Comparison of ENCODE assay signal across 1 cellular context in the genomic region with DNA sequence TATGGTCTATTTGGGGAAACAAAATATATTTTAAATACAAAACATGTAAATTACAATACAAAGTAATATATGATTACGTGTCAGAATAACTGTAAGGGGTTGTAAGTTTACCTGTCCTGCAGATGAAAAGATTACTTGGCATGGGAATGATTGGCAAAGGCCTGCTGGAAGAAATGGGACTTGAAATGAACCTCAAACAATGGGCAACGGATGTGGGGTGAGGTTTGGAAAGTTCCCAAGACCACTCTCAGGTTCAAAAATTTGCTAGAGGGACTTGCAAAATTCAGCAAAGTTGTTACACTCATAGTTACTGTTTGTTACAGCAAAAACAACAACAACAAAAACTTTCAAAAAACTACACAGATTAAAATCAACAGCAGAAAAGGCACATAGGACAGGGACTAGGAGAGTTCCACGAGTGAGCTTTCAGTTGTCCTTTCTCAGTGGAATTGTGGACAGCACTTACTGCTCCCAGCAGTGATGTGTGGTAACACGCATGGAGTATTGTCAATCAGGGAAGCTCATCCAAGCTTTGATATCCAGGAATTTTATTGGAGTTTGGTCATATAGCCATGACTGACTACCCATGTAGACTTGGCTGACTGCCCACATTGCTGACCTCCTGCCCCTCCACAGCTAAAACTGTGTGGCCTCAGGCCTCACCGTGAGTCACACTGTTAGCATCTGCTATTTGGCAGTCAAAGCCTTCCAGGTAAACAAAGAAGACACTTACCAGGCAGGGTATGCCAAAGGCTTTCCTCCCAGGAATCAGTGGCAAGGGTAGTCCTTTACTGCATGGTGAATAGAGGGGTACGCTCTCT.
A peak's percentile ranks its signal among the peaks of the same experiment; 100 is the strongest.
TF ChIP-seq lines count a peak whose summit lies in the region.

No MANE protein-coding gene starts in this region.

TF ChIP-seq in HEK293, 187 proteins besides CTCF, POLR2A, EP300 and RAD21 (continued from another document):
- TF ChIP-seq ZNF747 (tag by site-specific recombination; IDR thresholded peaks at IDR 0.05), result no peak
- no peak for TF ChIP-seq ZNF350 (tag by site-specific recombination; IDR thresholded peaks at IDR 0.05)
- TF ChIP-seq, protein P1, sequence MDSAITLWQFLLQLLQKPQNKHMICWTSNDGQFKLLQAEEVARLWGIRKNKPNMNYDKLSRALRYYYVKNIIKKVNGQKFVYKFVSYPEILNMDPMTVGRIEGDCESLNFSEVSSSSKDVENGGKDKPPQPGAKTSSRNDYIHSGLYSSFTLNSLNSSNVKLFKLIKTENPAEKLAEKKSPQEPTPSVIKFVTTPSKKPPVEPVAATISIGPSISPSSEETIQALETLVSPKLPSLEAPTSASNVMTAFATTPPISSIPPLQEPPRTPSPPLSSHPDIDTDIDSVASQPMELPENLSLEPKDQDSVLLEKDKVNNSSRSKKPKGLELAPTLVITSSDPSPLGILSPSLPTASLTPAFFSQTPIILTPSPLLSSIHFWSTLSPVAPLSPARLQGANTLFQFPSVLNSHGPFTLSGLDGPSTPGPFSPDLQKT (IDR thresholded peaks at IDR 0.05; ENCODE audit: borderline replicate concordance, low read depth, low read length), result no peak
- peak; percentile 88 for TF ChIP-seq IKZF3 (tag by site-specific recombination; IDR thresholded peaks at IDR 0.05)
- 0 out of 2 replicates have a peak, but pooled peaks have one; percentile 42 for TF ChIP-seq ZFP37 (tag by site-specific recombination; IDR thresholded peaks at IDR 0.05)
- TF ChIP-seq ZNF335 (tag by site-specific recombination; conservative IDR thresholded peaks at IDR 0.05), result 0 out of 2 replicates have a peak, but pooled peaks have one; percentile 15
- TF ChIP-seq, protein P2, sequence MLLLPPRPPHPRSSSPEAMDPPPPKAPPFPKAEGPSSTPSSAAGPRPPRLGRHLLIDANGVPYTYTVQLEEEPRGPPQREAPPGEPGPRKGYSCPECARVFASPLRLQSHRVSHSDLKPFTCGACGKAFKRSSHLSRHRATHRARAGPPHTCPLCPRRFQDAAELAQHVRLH (tag by site-specific recombination; IDR thresholded peaks at IDR 0.05), result 0 out of 2 replicates have a peak, but pooled peaks have one; percentile 23
- TF ChIP-seq FEZF1 (tag by site-specific recombination; IDR thresholded peaks at IDR 0.05), result peak; percentile 89
- TF ChIP-seq, protein P3, sequence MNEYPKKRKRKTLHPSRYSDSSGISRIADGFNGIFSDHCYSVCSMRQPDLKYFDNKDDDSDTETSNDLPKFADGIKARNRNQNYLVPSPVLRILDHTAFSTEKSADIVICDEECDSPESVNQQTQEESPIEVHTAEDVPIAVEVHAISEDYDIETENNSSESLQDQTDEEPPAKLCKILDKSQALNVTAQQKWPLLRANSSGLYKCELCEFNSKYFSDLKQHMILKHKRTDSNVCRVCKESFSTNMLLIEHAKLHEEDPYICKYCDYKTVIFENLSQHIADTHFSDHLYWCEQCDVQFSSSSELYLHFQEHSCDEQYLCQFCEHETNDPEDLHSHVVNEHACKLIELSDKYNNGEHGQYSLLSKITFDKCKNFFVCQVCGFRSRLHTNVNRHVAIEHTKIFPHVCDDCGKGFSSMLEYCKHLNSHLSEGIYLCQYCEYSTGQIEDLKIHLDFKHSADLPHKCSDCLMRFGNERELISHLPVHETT (tag by site-specific recombination; IDR thresholded peaks at IDR 0.05), result peak; percentile 23; the same call in 1 of the 2 replicates
- TF ChIP-seq ZNF629 (tag by site-specific recombination; IDR thresholded peaks at IDR 0.05), result peak; percentile 80
- TF ChIP-seq KLF9 (tag by site-specific recombination; IDR thresholded peaks at IDR 0.05; ENCODE audit: low read depth), result no peak
- TF ChIP-seq, protein P4, sequence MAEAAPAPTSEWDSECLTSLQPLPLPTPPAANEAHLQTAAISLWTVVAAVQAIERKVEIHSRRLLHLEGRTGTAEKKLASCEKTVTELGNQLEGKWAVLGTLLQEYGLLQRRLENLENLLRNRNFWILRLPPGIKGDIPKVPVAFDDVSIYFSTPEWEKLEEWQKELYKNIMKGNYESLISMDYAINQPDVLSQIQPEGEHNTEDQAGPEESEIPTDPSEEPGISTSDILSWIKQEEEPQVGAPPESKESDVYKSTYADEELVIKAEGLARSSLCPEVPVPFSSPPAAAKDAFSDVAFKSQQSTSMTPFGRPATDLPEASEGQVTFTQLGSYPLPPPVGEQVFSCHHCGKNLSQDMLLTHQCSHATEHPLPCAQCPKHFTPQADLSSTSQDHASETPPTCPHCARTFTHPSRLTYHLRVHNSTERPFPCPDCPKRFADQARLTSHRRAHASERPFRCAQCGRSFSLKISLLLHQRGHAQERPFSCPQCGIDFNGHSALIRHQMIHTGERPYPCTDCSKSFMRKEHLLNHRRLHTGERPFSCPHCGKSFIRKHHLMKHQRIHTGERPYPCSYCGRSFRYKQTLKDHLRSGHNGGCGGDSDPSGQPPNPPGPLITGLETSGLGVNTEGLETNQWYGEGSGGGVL (tag by site-specific recombination; IDR thresholded peaks at IDR 0.05), result 0 out of 2 replicates have a peak, but pooled peaks have one; percentile 5
- peak; percentile 89; the same call in 1 of the 2 replicates for TF ChIP-seq ZSCAN30 (tag by site-specific recombination; IDR thresholded peaks at IDR 0.05)
- no peak; the same call in 1 of the 2 replicates for TF ChIP-seq ZIC2 (tag by site-specific recombination; IDR thresholded peaks at IDR 0.05)
- TF ChIP-seq ZNF2 (tag by site-specific recombination; IDR thresholded peaks at IDR 0.05), result 0 out of 2 replicates have a peak, but pooled peaks have one; percentile 30
- no peak for TF ChIP-seq MYNN (tag by site-specific recombination; IDR thresholded peaks at IDR 0.05; ENCODE audit: borderline replicate concordance)
- peak; percentile 47 for TF ChIP-seq GLIS2 (tag by site-specific recombination; IDR thresholded peaks at IDR 0.05)
- TF ChIP-seq ZNF558 (tag by site-specific recombination; IDR thresholded peaks at IDR 0.05), result 0 out of 2 replicates have a peak, but pooled peaks have one; percentile 19
- TF ChIP-seq ZBTB17 (tag by site-specific recombination; IDR thresholded peaks at IDR 0.05), result 0 out of 2 replicates have a peak, but pooled peaks have one; percentile 36
- TF ChIP-seq, protein P5, sequence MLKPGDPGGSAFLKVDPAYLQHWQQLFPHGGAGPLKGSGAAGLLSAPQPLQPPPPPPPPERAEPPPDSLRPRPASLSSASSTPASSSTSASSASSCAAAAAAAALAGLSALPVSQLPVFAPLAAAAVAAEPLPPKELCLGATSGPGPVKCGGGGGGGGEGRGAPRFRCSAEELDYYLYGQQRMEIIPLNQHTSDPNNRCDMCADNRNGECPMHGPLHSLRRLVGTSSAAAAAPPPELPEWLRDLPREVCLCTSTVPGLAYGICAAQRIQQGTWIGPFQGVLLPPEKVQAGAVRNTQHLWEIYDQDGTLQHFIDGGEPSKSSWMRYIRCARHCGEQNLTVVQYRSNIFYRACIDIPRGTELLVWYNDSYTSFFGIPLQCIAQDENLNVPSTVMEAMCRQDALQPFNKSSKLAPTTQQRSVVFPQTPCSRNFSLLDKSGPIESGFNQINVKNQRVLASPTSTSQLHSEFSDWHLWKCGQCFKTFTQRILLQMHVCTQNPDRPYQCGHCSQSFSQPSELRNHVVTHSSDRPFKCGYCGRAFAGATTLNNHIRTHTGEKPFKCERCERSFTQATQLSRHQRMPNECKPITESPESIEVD (tag by site-specific recombination; IDR thresholded peaks at IDR 0.05), result peak; percentile 66
- TF ChIP-seq HOXD13 (CRISPR knock-in tag; IDR thresholded peaks at IDR 0.05; ENCODE audit: borderline replicate concordance), result peak; percentile 85; the same call in 1 of the 2 replicates
- 0 out of 2 replicates have a peak, but pooled peaks have one; percentile 28 for TF ChIP-seq ZNF843 (tag by site-specific recombination; IDR thresholded peaks at IDR 0.05)
- TF ChIP-seq, protein P6, sequence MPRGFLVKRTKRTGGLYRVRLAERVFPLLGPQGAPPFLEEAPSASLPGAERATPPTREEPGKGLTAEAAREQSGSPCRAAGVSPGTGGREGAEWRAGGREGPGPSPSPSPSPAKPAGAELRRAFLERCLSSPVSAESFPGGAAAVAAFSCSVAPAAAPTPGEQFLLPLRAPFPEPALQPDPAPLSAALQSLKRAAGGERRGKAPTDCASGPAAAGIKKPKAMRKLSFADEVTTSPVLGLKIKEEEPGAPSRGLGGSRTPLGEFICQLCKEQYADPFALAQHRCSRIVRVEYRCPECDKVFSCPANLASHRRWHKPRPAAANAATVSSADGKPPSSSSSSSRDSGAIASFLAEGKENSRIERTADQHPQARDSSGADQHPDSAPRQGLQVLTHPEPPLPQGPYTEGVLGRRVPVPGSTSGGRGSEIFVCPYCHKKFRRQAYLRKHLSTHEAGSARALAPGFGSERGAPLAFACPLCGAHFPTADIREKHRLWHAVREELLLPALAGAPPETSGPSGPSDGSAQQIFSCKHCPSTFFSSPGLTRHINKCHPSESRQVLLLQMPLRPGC (tag by site-specific recombination; IDR thresholded peaks at IDR 0.05), result 0 out of 2 replicates have a peak, but pooled peaks have one; percentile 68
- no peak for TF ChIP-seq ZNF791 (tag by site-specific recombination; IDR thresholded peaks at IDR 0.05)
- peak; percentile 74 for TF ChIP-seq ZNF660 (tag by site-specific recombination; IDR thresholded peaks at IDR 0.05)
- no peak for TF ChIP-seq WT1 (tag by site-specific recombination; IDR thresholded peaks at IDR 0.05)
- TF ChIP-seq, protein P7, sequence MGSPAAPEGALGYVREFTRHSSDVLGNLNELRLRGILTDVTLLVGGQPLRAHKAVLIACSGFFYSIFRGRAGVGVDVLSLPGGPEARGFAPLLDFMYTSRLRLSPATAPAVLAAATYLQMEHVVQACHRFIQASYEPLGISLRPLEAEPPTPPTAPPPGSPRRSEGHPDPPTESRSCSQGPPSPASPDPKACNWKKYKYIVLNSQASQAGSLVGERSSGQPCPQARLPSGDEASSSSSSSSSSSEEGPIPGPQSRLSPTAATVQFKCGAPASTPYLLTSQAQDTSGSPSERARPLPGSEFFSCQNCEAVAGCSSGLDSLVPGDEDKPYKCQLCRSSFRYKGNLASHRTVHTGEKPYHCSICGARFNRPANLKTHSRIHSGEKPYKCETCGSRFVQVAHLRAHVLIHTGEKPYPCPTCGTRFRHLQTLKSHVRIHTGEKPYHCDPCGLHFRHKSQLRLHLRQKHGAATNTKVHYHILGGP (tag by site-specific recombination; IDR thresholded peaks at IDR 0.05), result peak; percentile 87
- TF ChIP-seq, protein P8, sequence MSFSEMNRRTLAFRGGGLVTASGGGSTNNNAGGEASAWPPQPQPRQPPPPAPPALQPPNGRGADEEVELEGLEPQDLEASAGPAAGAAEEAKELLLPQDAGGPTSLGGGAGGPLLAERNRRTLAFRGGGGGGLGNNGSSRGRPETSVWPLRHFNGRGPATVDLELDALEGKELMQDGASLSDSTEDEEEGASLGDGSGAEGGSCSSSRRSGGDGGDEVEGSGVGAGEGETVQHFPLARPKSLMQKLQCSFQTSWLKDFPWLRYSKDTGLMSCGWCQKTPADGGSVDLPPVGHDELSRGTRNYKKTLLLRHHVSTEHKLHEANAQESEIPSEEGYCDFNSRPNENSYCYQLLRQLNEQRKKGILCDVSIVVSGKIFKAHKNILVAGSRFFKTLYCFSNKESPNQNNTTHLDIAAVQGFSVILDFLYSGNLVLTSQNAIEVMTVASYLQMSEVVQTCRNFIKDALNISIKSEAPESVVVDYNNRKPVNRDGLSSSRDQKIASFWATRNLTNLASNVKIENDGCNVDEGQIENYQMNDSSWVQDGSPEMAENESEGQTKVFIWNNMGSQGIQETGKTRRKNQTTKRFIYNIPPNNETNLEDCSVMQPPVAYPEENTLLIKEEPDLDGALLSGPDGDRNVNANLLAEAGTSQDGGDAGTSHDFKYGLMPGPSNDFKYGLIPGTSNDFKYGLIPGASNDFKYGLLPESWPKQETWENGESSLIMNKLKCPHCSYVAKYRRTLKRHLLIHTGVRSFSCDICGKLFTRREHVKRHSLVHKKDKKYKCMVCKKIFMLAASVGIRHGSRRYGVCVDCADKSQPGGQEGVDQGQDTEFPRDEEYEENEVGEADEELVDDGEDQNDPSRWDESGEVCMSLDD (tag by site-specific recombination; IDR thresholded peaks at IDR 0.05), result 0 out of 2 replicates have a peak, but pooled peaks have one; percentile 16
- peak; percentile 99 for TF ChIP-seq ZNF600 (tag by site-specific recombination; IDR thresholded peaks at IDR 0.05)
